In genomic region chr1:184691719-184692324, GRCh38 we compare ENCODE assay signal across 8 cellular contexts.
DNase-seq lines count a peak whose midpoint lies in the region; ATAC-seq, FAIRE-seq and TF ChIP-seq lines count a peak whose summit lies in the region.

No MANE protein-coding gene starts in this region.

- no peak overlapping the region for H3K27ac ChIP-seq in thyroid gland

- DNase-seq in MV-4-11 (lab: John Stamatoyannopoulos, UW) (peak; percentile 36), amniotic stem cell (lab: John Stamatoyannopoulos, UW) (peak; percentile 46), iPS-NIHi7 (ENCODE audit: extremely low spot score) (peak; percentile 35), thyroid gland (no peak), 8988T (no peak)
- no peak for DNase-seq in activated CD4-positive, CD25-positive, alpha-beta regulatory T cell treated with anti-CD3 and anti-CD28 coated beads, Interleukin-2, amount 50 U/mL, for 72 hours

- TF ChIP-seq CTCF in thyroid gland (IDR thresholded peaks at IDR 0.05), result peak; percentile 15 to 80 (median 60)

- H3K4me3 ChIP-seq in thyroid gland (replicated peaks in 1 of 3), result no peak overlapping the region

- 18 to 23% methylated on average over 4 of the region's 4 CpGs for WGBS in thyroid gland, 2 donors

- no peak for ATAC-seq in GM18909 (IDR thresholded peaks at IDR 0.05; ENCODE audit: poor library complexity, unreplicated experiment)

- intact Hi-C loops in thyroid gland (cut with DNase I), result no loop called here

- H3K9me3 ChIP-seq in thyroid gland, result no peaks in the 10 kb centered on the region

- FAIRE-seq in G401.6 (lab: Jason Lieb, UNC), result peak; percentile 94

- no peak for TF ChIP-seq POLR2A in thyroid gland (IDR thresholded peaks at IDR 0.05)

- no peaks in the 10 kb centered on the region for H3K27me3 ChIP-seq in thyroid gland

- no peaks in the 10 kb centered on the region for H3K4me1 ChIP-seq in thyroid gland

- peaks cover 11 to 12% of the 10 kb centered on the region in 2 donors for H3K36me3 ChIP-seq in thyroid gland

Comparison
In these comparisons a context has a peak if more than half of its experiments do, and no peak if none do; other contexts are left out.
1. DNase-seq: peak in MV-4-11 (single experiment), amniotic stem cell (single experiment) and iPS-NIHi7 (single experiment); none in thyroid gland (0 of 2), activated CD4-positive, CD25-positive, alpha-beta regulatory T cell treated with anti-CD3 and anti-CD28 coated beads, Interleukin-2, amount 50 U/mL, for 72 hours (single experiment) and 8988T (single experiment).